Comparison of ENCODE assay signal across 8 cellular contexts in genomic region chr12:68871899-68872298, GRCh38.
A peak's percentile ranks its signal among the peaks of the same experiment; 100 is the strongest.
DNase-seq lines count a peak whose midpoint lies in the region; ATAC-seq, FAIRE-seq and TF ChIP-seq lines count a peak whose summit lies in the region.

No MANE protein-coding gene starts in this region.

- no peak overlapping the region for H3K4me2 ChIP-seq in A549
- H3K4me2 ChIP-seq in Loucy (ENCODE audit: low read depth, low read length, poor library complexity, severe bottlenecking) = no peak overlapping the region

- H3K27ac ChIP-seq in A549 (no peak overlapping the region), spleen (no peak overlapping the region), ovary (no peak overlapping the region)

- peak; percentile 22 to 64; a peak in 2 of 5 replicates for TF ChIP-seq RAD21 in A549 (conservative IDR thresholded peaks at IDR 0.05 in 1 of 2, IDR thresholded peaks at IDR 0.05 in 1 of 2)

- no peaks in the 10 kb centered on the region for H4K20me1 ChIP-seq in Loucy (ENCODE audit: insufficient read depth, low read length, poor library complexity, severe bottlenecking)

- H3K4me3 ChIP-seq in A549 = no peak overlapping the region
- no peak overlapping the region for H3K4me3 ChIP-seq in GM12875 (ENCODE audit: low read depth, low read length)
- no peak overlapping the region for H3K4me3 ChIP-seq in Loucy (ENCODE audit: low read length, poor library complexity, severe bottlenecking)
- H3K4me3 ChIP-seq in spleen = no peak overlapping the region
- H3K4me3 ChIP-seq in ovary = no peak overlapping the region

- TF ChIP-seq CTCF in A549 (IDR thresholded peaks at IDR 0.05) (peak; percentile 32; the same call in 1 of the 3 replicates), GM12875 (IDR thresholded peaks at IDR 0.05; ENCODE audit: borderline replicate concordance, insufficient read depth, low read depth, low read length) (peak; percentile 24; the same call in 1 of the 2 replicates), Loucy (conservative IDR thresholded peaks at IDR 0.05; ENCODE audit: low read length) (peak; percentile 57), endothelial cell (IDR thresholded peaks at IDR 0.05; ENCODE audit: unreplicated experiment) (no peak), spleen (IDR thresholded peaks at IDR 0.05 in 8 of 11, conservative IDR thresholded peaks at IDR 0.05 in 3 of 11) (peak in 2 of 11 experiments; percentile 11 to 38), ovary (IDR thresholded peaks at IDR 0.05) (no peak)

- no peaks in the 10 kb centered on the region for H3K9me3 ChIP-seq in A549
- no peaks in the 10 kb centered on the region for H3K9me3 ChIP-seq in Loucy (ENCODE audit: insufficient read depth, low read depth, low read length)
- no peaks in the 10 kb centered on the region for H3K9me3 ChIP-seq in spleen
- no peaks in the 10 kb centered on the region for H3K9me3 ChIP-seq in ovary

- peaks cover 8% of the 10 kb centered on the region for H3K4me1 Mint-ChIP-seq in endothelial cell (ENCODE audit: unreplicated experiment)

- H3K9me3 Mint-ChIP-seq in endothelial cell (ENCODE audit: unreplicated experiment) = no peaks in the 10 kb centered on the region

- H3K36me3 ChIP-seq in Loucy (ENCODE audit: insufficient read depth, low read length) (no peaks in the 10 kb centered on the region), spleen (peaks cover 0 to 62% (median 11%) of the 10 kb centered on the region in 6 donors), ovary (no peaks in the 10 kb centered on the region)

- no peaks in the 10 kb centered on the region for H3K9me2 ChIP-seq in Loucy (replicated peaks; ENCODE audit: low read depth, low read length)

- H3K79me2 ChIP-seq in Loucy (ENCODE audit: insufficient read depth, low read length) = no peaks in the 10 kb centered on the region

- H2AFZ ChIP-seq in Loucy (ENCODE audit: low read length) = no peak overlapping the region

- TF ChIP-seq POLR2A in A549 (IDR thresholded peaks at IDR 0.05; ENCODE audit: low read length) (no peak), spleen (IDR thresholded peaks at IDR 0.05) (no peak), ovary (IDR thresholded peaks at IDR 0.05) (no peak)

- CTCF ChIA-PET in A549 (lab: Yijun Ruan, JAX) = interaction anchor here (0.6 to 12.1 kb wide), 5 partner anchors 11 to 435 kb away, joined by 3 to 69 read pairs (median 4); no protein-coding TSS in a partner anchor

- no peaks in the 10 kb centered on the region for H3K27me3 Mint-ChIP-seq in endothelial cell (ENCODE audit: unreplicated experiment)

- no peaks in the 10 kb centered on the region for H3F3A ChIP-seq in Loucy (ENCODE audit: low read depth)

- H3K27me3 ChIP-seq in Loucy (ENCODE audit: insufficient read depth, low read length, poor library complexity, severe bottlenecking) (no peaks in the 10 kb centered on the region), spleen (replicated peaks in 1 of 7) (no peaks in the 10 kb centered on the region), ovary (no peaks in the 10 kb centered on the region)

- TF ChIP-seq EP300 in A549 (IDR thresholded peaks at IDR 0.05) (no peak), ovary (IDR thresholded peaks at IDR 0.05) (no peak)

- H3K36me3 Mint-ChIP-seq in endothelial cell (ENCODE audit: low read depth, unreplicated experiment) = no peaks in the 10 kb centered on the region

- FAIRE-seq in A549 (lab: Jason Lieb, UNC) = no peak

- peak overlapping the region; percentile 12 for H3K27ac Mint-ChIP-seq in endothelial cell (ENCODE audit: unreplicated experiment)

- ATAC-seq in A549 = peak in 1 of 2 experiments; percentile 68; a peak in 3 of 6 replicates
- ATAC-seq in HG03457 (IDR thresholded peaks at IDR 0.05; ENCODE audit: unreplicated experiment) = no peak

- DNase-seq in A549 (ENCODE audit: low read depth in 1 of 2, low spot score in 1 of 2) (peak in 1 of 2 experiments; percentile 47), endothelial cell (ENCODE audit: low spot score) (peak; percentile 12), spleen (no peak), NCI-H2196 treated with DMSO at 0.1 percent for 48 hours (lab: John Stamatoyannopoulos, UW; ENCODE audit: unreplicated experiment) (no peak), ovary (no peak)

- POLR2A ChIA-PET in A549 (lab: Yijun Ruan, JAX) = no interaction called here

- no peaks in the 10 kb centered on the region for H3K4me1 ChIP-seq in A549
- no peaks in the 10 kb centered on the region for H3K4me1 ChIP-seq in Loucy (ENCODE audit: insufficient read depth, low read length, poor library complexity, severe bottlenecking)
- peaks cover 0 to 6% (median 0%) of the 10 kb centered on the region in 6 donors for H3K4me1 ChIP-seq in spleen
- peaks cover 1% of the 10 kb centered on the region for H3K4me1 ChIP-seq in ovary (ENCODE audit: insufficient read depth)

- intact Hi-C loops in spleen (cut with DNase I; ENCODE audit: low total_unique reads) = no loop called here
- intact Hi-C loops in ovary (cut with DNase I) = no loop called here

- 74% methylated on average over 5 of the region's 5 CpGs for WGBS in A549 (ENCODE audit: missing lambda C conversion rate)
- WGBS in spleen, 5 donors = 73 to 82% (median 79%) methylated on average over 5 of the region's 5 CpGs
- 76 to 84% (median 80%) methylated on average over 5 of the region's 5 CpGs for WGBS in ovary, 3 donors

- H3K4me3 Mint-ChIP-seq in endothelial cell (ENCODE audit: unreplicated experiment) = no peak overlapping the region

- H3K9ac ChIP-seq in Loucy (ENCODE audit: low read depth, low read length, poor library complexity, severe bottlenecking) = no peak overlapping the region

TF ChIP-seq in A549, 52 proteins besides CTCF, POLR2A, EP300 and RAD21:
- TF ChIP-seq RARB (CRISPR knock-in tag; IDR thresholded peaks at IDR 0.05) (no peak), SMC3 (IDR thresholded peaks at IDR 0.05) (peak; percentile 21; the same call in 1 of the 3 replicates)

Comparison
In these comparisons a context has a peak if more than half of its experiments do, and no peak if none do; other contexts are left out.
1. CTCF ChIP-seq: peak in A549 (single experiment), GM12875 (single experiment) and Loucy (single experiment); none in endothelial cell (single experiment) and ovary (0 of 3).